34 cellular contexts compared by ENCODE assay signal in genomic region chr20:23302801-23303200, GRCh38.
"Had no signal": no experiment of that assay in that cellular context is flagged by ENCODE, and none has a peak within 500 bp of the region (broad histone marks: within the 10 kb centered on the region; RNA-seq: fewer than 3 reads in every experiment).

No MANE protein-coding gene starts in this region.

- H3K4me1 ChIP-seq: foreskin keratinocyte, gastrocnemius medialis, heart left ventricle had no signal

- H3K27me3 ChIP-seq: brain microvascular endothelial cell, esophagus muscularis mucosa, gastrocnemius medialis, heart left ventricle had no signal

- H3K36me3 ChIP-seq: brain microvascular endothelial cell, esophagus muscularis mucosa, gastrocnemius medialis, heart left ventricle, WERI-Rb-1 had no signal

- H3K9me3 Mint-ChIP-seq: activated B cell treated with CpG ODN at 0.5 μM for 24 hours; activated CD8-positive, alpha-beta T cell treated with anti-CD3 and anti-CD28 coated beads for 36 hours; activated T-helper 1 cell treated with anti-CD3 and anti-CD28 coated beads, Interleukin-12 subunit alpha, Interleukin-12 subunit beta, Interleukin-2, Interleukin-4 antibody, amounts not matched to agents 30 ng/mL and 10 ng/mL and 1 ng/mL, durations not matched to agents 14 hours and 24 hours and 36 hours; activated T-helper 2 cell treated with anti-CD3 and anti-CD28 coated beads, Interferon-gamma antibody, Interleukin-2, Interleukin-4, amounts not matched to agents 10 μg/mL and 5 μg/mL and 100 μg/mL, durations not matched to agents 14 hours and 24 hours and 36 hours; effector memory CD8-positive, alpha-beta T cell; T-helper 2 cell treated with Interferon-gamma antibody and Interleukin-4, amounts not matched to agents 5 μg/mL and 100 μg/mL, for 36 hours had no signal

- H3K9me3 ChIP-seq: gastrocnemius medialis had no signal

- H3K27me3 Mint-ChIP-seq: activated B cell treated with CpG ODN at 0.5 μM for 24 hours; activated CD8-positive, alpha-beta T cell treated with anti-CD3 and anti-CD28 coated beads for 36 hours; activated naive CD8-positive, alpha-beta T cell had no signal

- H3K27ac Mint-ChIP-seq: activated B cell treated with CpG ODN at 0.5 μM for 24 hours; activated CD8-positive, alpha-beta T cell treated with anti-CD3 and anti-CD28 coated beads for 36 hours; activated naive CD8-positive, alpha-beta T cell; activated T-helper 1 cell treated with anti-CD3 and anti-CD28 coated beads, Interleukin-12 subunit alpha, Interleukin-12 subunit beta, Interleukin-2, Interleukin-4 antibody, amounts not matched to agents 30 ng/mL and 10 ng/mL and 1 ng/mL, durations not matched to agents 14 hours and 24 hours and 36 hours; activated T-helper 2 cell treated with anti-CD3 and anti-CD28 coated beads, Interferon-gamma antibody, Interleukin-2, Interleukin-4, amounts not matched to agents 10 μg/mL and 5 μg/mL and 100 μg/mL, durations not matched to agents 14 hours and 24 hours and 36 hours; effector memory CD8-positive, alpha-beta T cell; T-helper 17 cell; T-helper 2 cell treated with Interferon-gamma antibody and Interleukin-4, amounts not matched to agents 5 μg/mL and 100 μg/mL, for 36 hours had no signal

- ATAC-seq: activated CD4-positive, CD25-positive, alpha-beta regulatory T cell treated with anti-CD3 and anti-CD28 coated beads, Interleukin-2, amount 50 U/mL, for 24 hours; activated CD8-positive, alpha-beta T cell treated with anti-CD3 and anti-CD28 coated beads for 36 hours; effector memory CD8-positive, alpha-beta T cell; foreskin keratinocyte; gastrocnemius medialis; heart left ventricle; T-helper 17 cell had no signal

- H3K27ac ChIP-seq: brain microvascular endothelial cell, esophagus muscularis mucosa, foreskin keratinocyte, gastrocnemius medialis, heart left ventricle, WERI-Rb-1 had no signal

- H3K4me1 Mint-ChIP-seq: activated B cell treated with CpG ODN at 0.5 μM for 24 hours had no signal

- H3K36me3 Mint-ChIP-seq: activated naive CD8-positive, alpha-beta T cell had no signal

- H3K4me3 Mint-ChIP-seq: activated B cell treated with CpG ODN at 0.5 μM for 24 hours; activated CD8-positive, alpha-beta T cell treated with anti-CD3 and anti-CD28 coated beads for 36 hours; activated naive CD8-positive, alpha-beta T cell; activated T-helper 1 cell treated with anti-CD3 and anti-CD28 coated beads, Interleukin-12 subunit alpha, Interleukin-12 subunit beta, Interleukin-2, Interleukin-4 antibody, amounts not matched to agents 30 ng/mL and 10 ng/mL and 1 ng/mL, durations not matched to agents 14 hours and 24 hours and 36 hours; effector memory CD8-positive, alpha-beta T cell; T-helper 17 cell; T-helper 2 cell treated with Interferon-gamma antibody and Interleukin-4, amounts not matched to agents 5 μg/mL and 100 μg/mL, for 36 hours had no signal

- DNase-seq: activated B cell treated with CpG ODN at 0.5 μM for 24 hours; activated CD4-positive, alpha-beta T cell treated with anti-CD3 and anti-CD28 coated beads for 48 hours; activated CD4-positive, alpha-beta T cell treated with anti-CD3 and anti-CD28 coated beads, Interleukin-2, amount 50 U/mL, for 1 hour; activated CD4-positive, alpha-beta T cell treated with anti-CD3 and anti-CD28 coated beads, Interleukin-2, amount 50 U/mL, for 48 hours; activated CD8-positive, alpha-beta memory T cell treated with anti-CD3 and anti-CD28 coated beads for 24 hours; activated CD8-positive, alpha-beta T cell treated with anti-CD3 and anti-CD28 coated beads for 36 hours; activated gamma-delta T cell treated with Interleukin-2 at 50 U/mL for 16 hours; activated naive CD4-positive, alpha-beta T cell treated with anti-CD3 and anti-CD28 coated beads, Interleukin-2, amount 50 U/mL, for 16 hours; activated naive CD4-positive, alpha-beta T cell treated with Interleukin-2 at 50 U/mL for 16 hours; activated T-cell treated with anti-CD3 and anti-CD28 coated beads, Interleukin-2, amount 50 U/mL, for 1 hour; activated T-cell treated with anti-CD3 and anti-CD28 coated beads, Interleukin-2, amount 50 U/mL, for 48 hours; amniotic stem cell; anterior cingulate cortex; brain microvascular endothelial cell; caudate nucleus; cortex of kidney; dermis blood vessel endothelial cell; effector CD4-positive, alpha-beta T cell; effector memory CD8-positive, alpha-beta T cell; erythroblast; foreskin keratinocyte; gastrocnemius medialis; glutamatergic neuron; heart left ventricle; T-helper 1 cell; T-helper 17 cell; T1000; WERI-Rb-1 had no signal

- H3K4me3 ChIP-seq: esophagus muscularis mucosa, gastrocnemius medialis, heart left ventricle had no signal
